ENCODE assay signal across 10 cellular contexts in genomic region chr1:232211149-232211548, GRCh38.
DNase-seq lines count a peak whose midpoint lies in the region; ATAC-seq, FAIRE-seq and TF ChIP-seq lines count a peak whose summit lies in the region.
"Had no signal": no experiment of that assay in that cellular context is flagged by ENCODE, and none has a peak within 500 bp of the region (broad histone marks: within the 10 kb centered on the region; RNA-seq: fewer than 3 reads in every experiment).

No MANE protein-coding gene starts in this region.

- no peaks in the 10 kb centered on the region for H3K4me1 Mint-ChIP-seq in progenitor cell of endocrine pancreas (ENCODE audit: low read depth)
- H3K4me1 Mint-ChIP-seq: B cell had no signal

- POLR2A ChIA-PET in GM12878 (lab: Charles Lee) = no interaction called here

- no peaks in the 10 kb centered on the region for H3K9me3 Mint-ChIP-seq in progenitor cell of endocrine pancreas (ENCODE audit: low read depth)

- CTCF ChIA-PET in GM12878 (lab: Yijun Ruan, JAX) = interaction anchor here (0.6 kb wide), 1 partner anchor 14 kb away, joined by 3 read pairs; no protein-coding TSS in a partner anchor

- H3K36me3 ChIP-seq in GM12878 (ENCODE audit: control insufficient read depth in 2 of 2, insufficient read depth in 2 of 2, low read length in 1 of 2) = no peaks in the 10 kb centered on the region

- no peaks in the 10 kb centered on the region for H3K4me1 ChIP-seq in GM12878 (ENCODE audit: control insufficient read depth, insufficient read depth, low read length)

- H3K79me2 ChIP-seq in GM12878 (ENCODE audit: control insufficient read depth, insufficient read depth, low read length) = no peaks in the 10 kb centered on the region

- SMC1A ChIA-PET in GM12878 (lab: Charles Lee; ENCODE audit: uncharacterized antibody, unreplicated experiment) = no interaction called here

- RAD21 ChIA-PET in GM12878 (lab: Charles Lee; ENCODE audit: unreplicated experiment) = no interaction called here

- 0% methylated on average over 2 of the region's 2 CpGs for WGBS in GM12878 (ENCODE audit: insufficient coverage, insufficient replicate concordance, low lambda C conversion rate, missing lambda C conversion rate)

- no peaks in the 10 kb centered on the region for H3K36me3 Mint-ChIP-seq in progenitor cell of endocrine pancreas (ENCODE audit: insufficient read depth)

- no peak for TF ChIP-seq EP300 in GM12878 (IDR thresholded peaks at IDR 0.05; ENCODE audit: borderline replicate concordance in 1 of 2, control insufficient read depth in 1 of 2, low read depth in 2 of 2, low read length in 2 of 2)

- no peak overlapping the region for H3K4me3 ChIP-seq in GM12878

- in situ Hi-C loops in GM12878 (cut with MboI) = no loop called here

- no peaks in the 10 kb centered on the region for H3K9me3 ChIP-seq in GM12878 (replicated peaks; ENCODE audit: control insufficient read depth, insufficient read depth, low read length)

- BruUV-seq in GM12878 (replicated peaks; lab: Mats Ljungman, UMichigan) = no TSS peak

- no peak overlapping the region for H3K27ac Mint-ChIP-seq in progenitor cell of endocrine pancreas
- H3K27ac Mint-ChIP-seq: B cell had no signal

- H3K9ac ChIP-seq in GM12878 (ENCODE audit: control insufficient read depth, insufficient read depth, low read length) = no peak overlapping the region

- peak; percentile 3 to 47 (median 39); a peak in 4 of 6 replicates for TF ChIP-seq CTCF in GM12878 (IDR thresholded peaks at IDR 0.05 in 2 of 3, conservative IDR thresholded peaks at IDR 0.05 in 1 of 3; ENCODE audit: control insufficient read depth in 2 of 3, extremely low read depth in 1 of 3, insufficient read depth in 1 of 3, low read depth in 3 of 3, low read length in 3 of 3)
- TF ChIP-seq CTCF in progenitor cell of endocrine pancreas (IDR thresholded peaks at IDR 0.05; ENCODE audit: unreplicated experiment) = peak; percentile 50

- no peak overlapping the region for H2AFZ ChIP-seq in GM12878 (ENCODE audit: control insufficient read depth, low read depth, low read length)

- TF ChIP-seq RAD21 in GM12878 (IDR thresholded peaks at IDR 0.05; ENCODE audit: insufficient read depth, low read depth, low read length) = no peak

- no peak for FAIRE-seq in GM12878 (lab: Jason Lieb, UNC)
- FAIRE-seq: small intestine had no signal

- no peak for TF ChIP-seq POLR2A in GM12878 (IDR thresholded peaks at IDR 0.05; ENCODE audit: low read depth, low read length)

- H3K4me3 Mint-ChIP-seq in progenitor cell of endocrine pancreas (ENCODE audit: low read depth) = no peak overlapping the region
- H3K4me3 Mint-ChIP-seq: B cell had no signal

- H3K27me3 Mint-ChIP-seq in progenitor cell of endocrine pancreas = peaks cover 5% of the 10 kb centered on the region

- DNase-seq in NCI-H82 (lab: John Stamatoyannopoulos, UW) (peak; percentile 75), NCI-H82 treated with DMSO at 0.1 percent for 48 hours (lab: John Stamatoyannopoulos, UW; ENCODE audit: unreplicated experiment) (no peak), GM12878 (ENCODE audit: low read depth, low spot score) (no peak), progenitor cell of endocrine pancreas (ENCODE audit: low spot score, unreplicated experiment) (no peak), occipital lobe (lab: John Stamatoyannopoulos, UW) (no peak)
- DNase-seq in activated naive CD4-positive, alpha-beta T cell treated with Interleukin-2 at 50 U/mL for 16 hours = no peak
- DNase-seq: small intestine had no signal

- H3K4me2 ChIP-seq in GM12878 (ENCODE audit: control insufficient read depth, insufficient read depth) = no peak overlapping the region

- H4K20me1 ChIP-seq in GM12878 (ENCODE audit: control insufficient read depth, insufficient read depth) = no peaks in the 10 kb centered on the region

- H3K27ac ChIP-seq in GM12878 (ENCODE audit: control insufficient read depth, insufficient read depth) = no peak overlapping the region

- intact Hi-C loops in GM12878 (cut with micrococcal nuclease; ENCODE audit: unreplicated experiment) = no loop called here

- no peaks in the 10 kb centered on the region; a peak in 1 of 4 replicates for H3K27me3 ChIP-seq in GM12878 (replicated peaks in 1 of 2; ENCODE audit: control insufficient read depth in 2 of 2, insufficient read depth in 2 of 2, low read length in 1 of 2)

- ATAC-seq in HG03139 (IDR thresholded peaks at IDR 0.05; ENCODE audit: unreplicated experiment) (peak; percentile 65), GM12878 (peak; percentile 84), GM19023 (IDR thresholded peaks at IDR 0.05; ENCODE audit: unreplicated experiment) (no peak)

TF ChIP-seq in GM12878, 131 proteins besides CTCF, POLR2A, EP300 and RAD21:
- no peak for TF ChIP-seq TBL1XR1 (IDR thresholded peaks at IDR 0.05; ENCODE audit: low read depth, low read length)
- TF ChIP-seq NRF1 (conservative IDR thresholded peaks at IDR 0.05; ENCODE audit: low read depth, low read length) = no peak
- TF ChIP-seq SREBF2 (IDR thresholded peaks at IDR 0.05; ENCODE audit: low read length) = no peak
- TF ChIP-seq, protein P1, sequence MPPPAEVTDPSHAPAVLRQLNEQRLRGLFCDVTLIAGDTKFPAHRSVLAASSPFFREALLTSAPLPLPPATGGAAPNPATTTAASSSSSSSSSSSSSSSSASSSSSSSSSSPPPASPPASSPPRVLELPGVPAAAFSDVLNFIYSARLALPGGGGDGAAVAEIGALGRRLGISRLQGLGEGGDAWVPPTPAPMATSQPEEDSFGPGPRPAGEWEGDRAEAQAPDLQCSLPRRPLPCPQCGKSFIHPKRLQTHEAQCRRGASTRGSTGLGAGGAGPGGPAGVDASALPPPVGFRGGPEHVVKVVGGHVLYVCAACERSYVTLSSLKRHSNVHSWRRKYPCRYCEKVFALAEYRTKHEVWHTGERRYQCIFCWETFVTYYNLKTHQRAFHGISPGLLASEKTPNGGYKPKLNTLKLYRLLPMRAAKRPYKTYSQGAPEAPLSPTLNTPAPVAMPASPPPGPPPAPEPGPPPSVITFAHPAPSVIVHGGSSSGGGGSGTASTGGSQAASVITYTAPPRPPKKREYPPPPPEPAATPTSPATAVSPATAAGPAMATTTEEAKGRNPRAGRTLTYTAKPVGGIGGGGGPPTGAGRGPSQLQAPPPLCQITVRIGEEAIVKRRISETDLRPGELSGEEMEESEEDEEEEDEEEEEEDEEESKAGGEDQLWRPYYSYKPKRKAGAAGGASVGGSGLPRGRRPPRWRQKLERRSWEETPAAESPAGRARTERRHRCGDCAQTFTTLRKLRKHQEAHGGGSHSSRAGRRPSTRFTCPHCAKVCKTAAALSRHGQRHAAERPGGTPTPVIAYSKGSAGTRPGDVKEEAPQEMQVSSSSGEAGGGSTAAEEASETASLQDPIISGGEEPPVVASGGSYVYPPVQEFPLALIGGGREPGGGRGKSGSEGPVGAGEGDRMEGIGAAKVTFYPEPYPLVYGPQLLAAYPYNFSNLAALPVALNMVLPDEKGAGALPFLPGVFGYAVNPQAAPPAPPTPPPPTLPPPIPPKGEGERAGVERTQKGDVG (CRISPR knock-in tag; IDR thresholded peaks at IDR 0.05) = no peak
- no peak for TF ChIP-seq EZH2 (IDR thresholded peaks at IDR 0.05; ENCODE audit: borderline replicate concordance, control insufficient read depth, low read depth, low read length)
- TF ChIP-seq IKZF2 (IDR thresholded peaks at IDR 0.05) = no peak
- TF ChIP-seq TAF1 (IDR thresholded peaks at IDR 0.05; ENCODE audit: borderline replicate concordance, low read depth, low read length) = no peak
- no peak for TF ChIP-seq TCF3 (IDR thresholded peaks at IDR 0.05; ENCODE audit: borderline replicate concordance, insufficient read depth, low read depth, low read length)
